ENCODE assay signal across 23 cellular contexts in the genomic region with DNA sequence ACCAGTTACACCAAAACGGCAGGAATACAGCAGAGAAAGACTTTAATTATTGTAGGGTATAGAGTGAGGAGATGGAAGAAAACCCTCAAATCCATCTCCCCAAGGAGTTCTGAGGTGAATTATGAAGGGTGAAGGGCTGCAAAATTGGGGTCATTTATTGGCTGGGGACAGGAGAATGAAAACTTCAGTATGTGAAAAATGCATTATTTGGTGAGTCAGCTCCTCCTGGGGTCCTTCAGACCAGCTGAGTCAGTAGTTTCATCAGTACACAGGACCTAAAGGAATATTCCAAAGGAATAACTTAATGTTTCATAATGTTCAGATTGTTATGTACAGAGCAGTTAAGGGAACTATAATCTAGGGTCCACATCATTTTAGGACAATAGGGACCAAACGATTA.
"Had no signal": no experiment of that assay in that cellular context is flagged by ENCODE, and none has a peak within 500 bp of the region (broad histone marks: within the 10 kb centered on the region; RNA-seq: fewer than 3 reads in every experiment).

No MANE protein-coding gene starts in this region.

- H3K9me3 ChIP-seq: heart left ventricle, left ventricle myocardium inferior, right atrium auricular region, uterus had no signal

- H3K9ac ChIP-seq: neural progenitor cell had no signal

- H2AFZ ChIP-seq: neural progenitor cell had no signal

- H3K4me3 ChIP-seq: cardiac muscle cell, heart left ventricle, left ventricle myocardium inferior, lung, neural progenitor cell, right atrium auricular region, skin epidermis, uterus had no signal

- H3K36me3 ChIP-seq: cardiac muscle cell, heart left ventricle, left ventricle myocardium inferior, neural progenitor cell, right atrium auricular region, uterus had no signal

- H3K27ac ChIP-seq: cardiac muscle cell, foreskin keratinocyte, heart left ventricle, left ventricle myocardium inferior, neural progenitor cell, right atrium auricular region, skin epidermis, uterus, VCaP had no signal

- DNase-seq: activated CD4-positive, alpha-beta T cell treated with anti-CD3 and anti-CD28 coated beads for 4 hours; activated CD4-positive, alpha-beta T cell treated with anti-CD3 and anti-CD28 coated beads, Interleukin-2, amount 50 U/mL, for 4 hours; activated naive CD4-positive, alpha-beta T cell; activated T-cell treated with anti-CD3 and anti-CD28 coated beads for 4 hours; activated T-cell treated with anti-CD3 and anti-CD28 coated beads, Interleukin-2, amount 50 U/mL, for 72 hours; cortex of kidney; foreskin keratinocyte; heart left ventricle; hypothalamus; immature natural killer cell; left ventricle myocardium inferior; mesendoderm; natural killer cell; stimulated activated CD4-positive, alpha-beta T cell treated with anti-CD3 and anti-CD28 coated beads, Interleukin-12 subunit alpha, Interleukin-12 subunit beta, amount 100 ng/mL, for 4 hours; stimulated activated CD4-positive, alpha-beta T cell treated with anti-CD3 and anti-CD28 coated beads, Interleukin-4, amount 100 ng/mL, for 1 hour; uterus had no signal

- ATAC-seq: activated naive CD4-positive, alpha-beta T cell treated with anti-CD3 and anti-CD28 coated beads, Interleukin-2, amount 50 U/mL, for 72 hours; activated T-cell treated with anti-CD3 and anti-CD28 coated beads, Interleukin-2, amount 50 U/mL, for 72 hours; foreskin keratinocyte; heart left ventricle; natural killer cell had no signal

- H3K27me3 ChIP-seq: cardiac muscle cell, foreskin keratinocyte, heart left ventricle, neural progenitor cell, right atrium auricular region had no signal

- H3K4me2 ChIP-seq: neural progenitor cell had no signal

- H3K4me1 ChIP-seq: foreskin keratinocyte, heart left ventricle, left ventricle myocardium inferior, right atrium auricular region, uterus had no signal
